Comparison of ENCODE assay signal across 7 cellular contexts in genomic region chr2:201781583-201782051, GRCh38. TPM values are rescaled to one million over a fixed set of nuclear protein-coding genes. Genes with fewer than 3 reads are reported as not detected.
DNase-seq lines count a peak whose midpoint lies in the region; ATAC-seq and TF ChIP-seq lines count a peak whose summit lies in the region.

No MANE protein-coding gene starts in this region.

- DNase-seq in GM12865 (ENCODE audit: low read depth) (peak; percentile 8), HL-60 (ENCODE audit: low read depth in 1 of 2, low spot score in 1 of 2) (peak in 1 of 2 experiments; percentile 61), fibroblast of villous mesenchyme (ENCODE audit: low read depth) (peak; percentile 7), omental fat pad (ENCODE audit: low spot score) (no peak), ureter (ENCODE audit: low spot score) (no peak), GDM1 (lab: John Stamatoyannopoulos, UW) (no peak)
- peak; percentile 24 for DNase-seq in activated CD4-positive, alpha-beta memory T cell treated with anti-CD3 and anti-CD28 coated beads for 36 hours

- H3K4me3 ChIP-seq in GM12865 (ENCODE audit: low read depth, low read length), result peak overlapping the region; percentile 89
- peak overlapping the region; percentile 95 for H3K4me3 ChIP-seq in HL-60 (replicated peaks; ENCODE audit: insufficient read depth, low read length)
- peak overlapping the region; percentile 96 for H3K4me3 ChIP-seq in fibroblast of villous mesenchyme (ENCODE audit: low read depth, low read length)

- peaks cover 15% of the 10 kb centered on the region for H3K4me1 Mint-ChIP-seq in activated CD4-positive, alpha-beta memory T cell treated with anti-CD3 and anti-CD28 coated beads for 36 hours (ENCODE audit: low read depth)

- POLR2A ChIA-PET in activated CD4-positive, alpha-beta memory T cell treated with anti-CD3 and anti-CD28 coated beads for 36 hours (lab: Charles Lee), result interaction anchor here (1.8 kb wide), 1 partner anchor 139 kb away, joined by 8 read pairs; the partner anchor contains the start of gene TMEM237

- peaks cover 3% of the 10 kb centered on the region for H3K27me3 Mint-ChIP-seq in activated CD4-positive, alpha-beta memory T cell treated with anti-CD3 and anti-CD28 coated beads for 36 hours

- H3K27ac ChIP-seq in HL-60 (replicated peaks), result peak overlapping the region; percentile 84

- H3K27me3 ChIP-seq in HL-60 (ENCODE audit: insufficient read depth, poor library complexity, severe bottlenecking), result no peaks in the 10 kb centered on the region

- peak overlapping the region; percentile 93 for H3K27ac Mint-ChIP-seq in activated CD4-positive, alpha-beta memory T cell treated with anti-CD3 and anti-CD28 coated beads for 36 hours

- H3K4me3 Mint-ChIP-seq in activated CD4-positive, alpha-beta memory T cell treated with anti-CD3 and anti-CD28 coated beads for 36 hours, result peak overlapping the region; percentile 98

- peak; percentile 0 for ATAC-seq in omental fat pad (ENCODE audit: low FRiP score)

- H3K36me3 Mint-ChIP-seq in activated CD4-positive, alpha-beta memory T cell treated with anti-CD3 and anti-CD28 coated beads for 36 hours, result no peaks in the 10 kb centered on the region

- TF ChIP-seq CTCF in GM12865 (IDR thresholded peaks at IDR 0.05; ENCODE audit: insufficient read depth, low read depth, low read length, missing control alignments) (no peak), HL-60 (IDR thresholded peaks at IDR 0.05; ENCODE audit: insufficient read depth, low read length) (no peak), fibroblast of villous mesenchyme (IDR thresholded peaks at IDR 0.05; ENCODE audit: insufficient read depth, low read depth, low read length) (no peak), omental fat pad (IDR thresholded peaks at IDR 0.05) (no peak)

- H3K9me3 Mint-ChIP-seq in activated CD4-positive, alpha-beta memory T cell treated with anti-CD3 and anti-CD28 coated beads for 36 hours, result no peaks in the 10 kb centered on the region

- intact Hi-C loops in activated CD4-positive, alpha-beta memory T cell treated with anti-CD3 and anti-CD28 coated beads for 36 hours (cut with micrococcal nuclease), result loop anchor here (1.0 to 5.0 kb wide), 4 partner anchors 139 to 545 kb away; partner anchors contain the start of genes FZD7, STRADB and TRAK2

- CTCF ChIA-PET in activated CD4-positive, alpha-beta memory T cell treated with anti-CD3 and anti-CD28 coated beads for 36 hours (lab: Charles Lee), result interaction anchor here (1.9 kb wide), 1 partner anchor 79 kb away, joined by 7 read pairs; no protein-coding TSS in a partner anchor

RNA-seq across cellular contexts. Expression of gene ALS2, which starts 0.9 kb away (rescaled TPM):
- total RNA-seq in activated CD4-positive, alpha-beta memory T cell treated with anti-CD3 and anti-CD28 coated beads for 36 hours, result 10 to 100 TPM; 11.0 to 12.6 TPM
- 27.4 and 44.0 TPM in 2 replicates for total RNA-seq in fibroblast of villous mesenchyme
- 10 to 100 TPM; 13.6 to 20.4 (median 17.9) TPM for total RNA-seq in omental fat pad
- total RNA-seq in ureter, result 16.5 TPM

RNA-seq across cellular contexts. Expression of gene CDK15, which starts 24.7 kb away (rescaled TPM):
- not detected for total RNA-seq in activated CD4-positive, alpha-beta memory T cell treated with anti-CD3 and anti-CD28 coated beads for 36 hours
- total RNA-seq in fibroblast of villous mesenchyme (3.5 and 7.4 TPM in 2 replicates), omental fat pad (1 to 10 TPM in 2 of 4 donors, under 1 TPM in 2; 0.75 to 3.6 (median 1.2) TPM), ureter (2.3 TPM)

Comparison
In these comparisons a context has a peak if more than half of its experiments do, and no peak if none do; other contexts are left out.
1. DNase-seq: peak in GM12865 (single experiment), activated CD4-positive, alpha-beta memory T cell treated with anti-CD3 and anti-CD28 coated beads for 36 hours (single experiment) and fibroblast of villous mesenchyme (single experiment); none in omental fat pad (single experiment), ureter (single experiment) and GDM1 (single experiment).
2. Peak in every context shown above with its lines, with median percentiles within 50 percentile points of each other: H3K4me3 ChIP-seq.